1 cellular context compared by ENCODE assay signal in the genomic region with DNA sequence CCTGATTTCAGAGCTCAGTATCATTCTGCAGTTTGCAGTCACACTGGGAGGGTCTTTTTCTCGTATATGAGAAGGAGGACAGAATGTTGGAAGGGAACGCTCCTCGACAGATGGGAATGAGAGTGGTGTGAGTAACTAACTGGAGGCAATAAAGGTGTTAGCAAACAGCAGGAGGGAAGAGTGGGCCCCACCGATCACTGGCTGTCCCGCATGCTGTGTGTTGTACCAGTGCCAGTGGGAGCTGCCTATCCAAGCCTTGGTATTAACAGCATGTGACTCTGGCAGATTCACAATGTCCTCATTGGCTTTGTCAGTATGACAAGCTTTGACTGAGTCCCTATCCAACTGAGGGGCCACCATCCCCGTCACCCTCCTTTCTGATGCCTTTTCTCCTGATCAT.
TF ChIP-seq lines count a peak whose summit lies in the region.

No MANE protein-coding gene starts in this region.

TF ChIP-seq in HCT116, 20 proteins besides CTCF, POLR2A, EP300 and RAD21 (continued from another document):
- TF ChIP-seq MAX (IDR thresholded peaks at IDR 0.05): peak; percentile 48
